12 cellular contexts compared by ENCODE assay signal in genomic region chr2:68772109-68772508, GRCh38. TPM values are rescaled to one million over a fixed set of nuclear protein-coding genes. Genes with fewer than 3 reads are reported as not detected.
A peak's percentile ranks its signal among the peaks of the same experiment; 100 is the strongest.
DNase-seq lines count a peak whose midpoint lies in the region; ATAC-seq and TF ChIP-seq lines count a peak whose summit lies in the region.
"Had no signal": no experiment of that assay in that cellular context is flagged by ENCODE, and none has a peak within 500 bp of the region (broad histone marks: within the 10 kb centered on the region; RNA-seq: fewer than 3 reads in every experiment).

No MANE protein-coding gene starts in this region.

- POLR2A ChIA-PET in T-cell (lab: Charles Lee), result no interaction called here

- H3K36me3 Mint-ChIP-seq in T-cell (peaks cover 41% of the 10 kb centered on the region), immature natural killer cell (peaks cover 12 to 17% (median 13%) of the 10 kb centered on the region in 3 donors)

- no peak for ATAC-seq in heart left ventricle
- no peak for ATAC-seq in Right ventricle myocardium superior (ENCODE audit: poor library complexity)
- ATAC-seq in T-cell (replicated peaks in 1 of 4), result no peak
- no peak for ATAC-seq in GM21447 (IDR thresholded peaks at IDR 0.05; ENCODE audit: unreplicated experiment)

- WGBS in heart left ventricle, 4 donors, result 98 to 99% (median 99%) methylated on average over 2 of the region's 2 CpGs

- H3K4me1 Mint-ChIP-seq in T-cell, result peaks cover 99 to 100% (median 100%) of the 10 kb centered on the region in 3 donors
- peaks cover 96 to 98% of the 10 kb centered on the region in 2 donors for H3K4me1 Mint-ChIP-seq in immature natural killer cell

- TF ChIP-seq POLR2A in heart left ventricle (IDR thresholded peaks at IDR 0.05), result no peak

- H3K27me3 ChIP-seq in heart left ventricle, result no peaks in the 10 kb centered on the region
- H3K27me3 ChIP-seq: SJSA1, uterus had no signal

- H3K27me3 Mint-ChIP-seq in T-cell (no peaks in the 10 kb centered on the region), immature natural killer cell (ENCODE audit: low read depth in 3 of 3) (peaks cover 5 to 12% (median 10%) of the 10 kb centered on the region in 3 donors)

- no peak for TF ChIP-seq CTCF in heart left ventricle (IDR thresholded peaks at IDR 0.05)

- H3K4me3 ChIP-seq in heart left ventricle, result no peak overlapping the region
- H3K4me3 ChIP-seq: SJSA1, uterus had no signal

- H3K4me1 ChIP-seq in heart left ventricle, result peaks cover 12 to 99% (median 33%) of the 10 kb centered on the region in 12 donors
- H3K4me1 ChIP-seq: uterus had no signal

- CTCF ChIA-PET in T-cell (lab: Charles Lee), result interaction anchor here in 1 of 2 donors (0.6 kb wide), 1 partner anchor 118 kb away, joined by 3 read pairs; no protein-coding TSS in a partner anchor

- peak overlapping the region; percentile 99 for H3K27ac Mint-ChIP-seq in T-cell
- H3K27ac Mint-ChIP-seq in immature natural killer cell, result peak overlapping the region; percentile 95 to 100 (median 98)

- no peaks in the 10 kb centered on the region for H3K9me3 Mint-ChIP-seq in T-cell
- no peaks in the 10 kb centered on the region for H3K9me3 Mint-ChIP-seq in immature natural killer cell

- peaks cover 0 to 8% (median 0%) of the 10 kb centered on the region in 9 donors for H3K36me3 ChIP-seq in heart left ventricle
- H3K36me3 ChIP-seq: SJSA1, uterus had no signal

- DNase-seq in heart left ventricle, result no peak
- no peak for DNase-seq in Right ventricle myocardium superior
- DNase-seq in T-cell, result no peak
- no peak for DNase-seq in immature natural killer cell
- DNase-seq in activated effector memory CD4-positive, alpha-beta T cell treated with anti-CD3 and anti-CD28 coated beads, Interleukin-2, amount 50 U/mL, for 16 hours, result no peak
- no peak for DNase-seq in NCI-H2227 (lab: John Stamatoyannopoulos, UW; ENCODE audit: unreplicated experiment)
- DNase-seq: mesendoderm, NCI-H187 treated with DMSO at 0.1 percent for 48 hours, uterus had no signal

- H3K27ac ChIP-seq in heart left ventricle (peak overlapping the region; percentile 61 to 85 (median 72)), temporal lobe (ENCODE audit: low read depth, low read length) (peak overlapping the region; percentile 38)
- H3K27ac ChIP-seq: SJSA1 had no signal

- H3K9me3 ChIP-seq in heart left ventricle, result no peaks in the 10 kb centered on the region
- H3K9me3 ChIP-seq: SJSA1, uterus had no signal

- intact Hi-C loops in heart left ventricle (cut with DNase I), result loop anchor here in 5 of 10 donors (5.0 to 10.0 kb wide), 3 partner anchors 55 to 63 kb away; no protein-coding TSS in a partner anchor
- intact Hi-C loops in Right ventricle myocardium superior (cut with DNase I), result no loop called here

- peak overlapping the region in 2 of 3 donors; percentile 40 to 78 for H3K4me3 Mint-ChIP-seq in T-cell
- peak overlapping the region; percentile 19 to 80 (median 51) for H3K4me3 Mint-ChIP-seq in immature natural killer cell

RNA-seq across cellular contexts. Expression of gene ARHGAP25, which starts 37.5 kb away (rescaled TPM):
- total RNA-seq in heart left ventricle, result 10 to 100 TPM in 2 of 9 donors, 1 to 10 TPM in 7; 2.6 to 27.9 (median 5.4) TPM
- polyA plus RNA-seq in heart left ventricle, result 1 to 10 TPM; 2.9 to 4.8 TPM
- total RNA-seq in Right ventricle myocardium superior, result 7.3 TPM
- 100 to 1,000 TPM; 103 to 134 (median 123) TPM for total RNA-seq in T-cell
- 100 to 1,000 TPM; 107 to 282 (median 117) TPM for polyA plus RNA-seq in immature natural killer cell
- total RNA-seq in temporal lobe, result 2.0 TPM
- total RNA-seq: SJSA1 had no signal
